Comparison of ENCODE assay signal across 1 cellular context in the genomic region with DNA sequence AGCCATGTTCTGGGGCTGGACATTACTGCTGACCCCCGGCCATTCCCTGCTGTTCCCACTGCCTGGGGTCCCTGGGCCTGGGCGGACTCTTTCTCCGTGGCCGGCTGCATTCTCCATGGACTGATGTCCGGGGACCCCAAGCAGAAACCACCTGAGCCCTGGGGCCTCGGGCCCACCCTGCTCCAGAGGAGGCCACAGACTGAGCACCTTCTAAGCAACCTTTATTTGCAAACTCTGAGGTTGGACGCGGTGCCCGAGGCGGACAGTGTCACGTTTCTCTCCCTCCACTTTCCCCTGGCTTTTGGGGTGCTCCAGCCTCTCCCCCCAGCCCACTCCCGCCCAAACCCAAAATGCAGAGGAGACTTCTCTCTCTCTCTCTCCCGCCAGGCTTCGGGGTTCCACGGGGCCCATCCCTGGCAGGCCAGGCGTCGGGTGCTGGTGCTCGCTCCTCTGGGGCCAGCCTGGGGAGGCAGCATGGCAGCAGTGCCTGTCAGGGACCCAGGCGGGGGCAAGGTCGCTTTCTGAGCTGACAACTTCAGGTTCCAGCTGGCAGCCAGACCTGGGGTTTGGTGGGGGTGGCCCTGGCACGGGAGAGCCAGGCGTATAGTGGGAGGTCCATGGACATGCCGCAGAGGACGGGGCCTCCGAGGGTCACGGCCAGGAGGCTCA.
TF ChIP-seq lines count a peak whose summit lies in the region.

No MANE protein-coding gene starts in this region.

TF ChIP-seq in K562, 482 proteins besides CTCF, POLR2A, EP300 and RAD21:
- TF ChIP-seq HOXB6 (CRISPR knock-in tag; IDR thresholded peaks at IDR 0.05; ENCODE audit: borderline replicate concordance) (no peak), CBFB (CRISPR knock-in tag; IDR thresholded peaks at IDR 0.05) (no peak), RBFOX2 (IDR thresholded peaks at IDR 0.05; ENCODE audit: low read depth, low read length) (peak; percentile 39), POLR2G (IDR thresholded peaks at IDR 0.05; ENCODE audit: low read depth, low read length) (peak; percentile 38)
TF ChIP-seq in K562: peak in this region for 2.
